Comparison of ENCODE assay signal across 20 cellular contexts in genomic region chr19:29532956-29533355, GRCh38. TPM values are rescaled to one million over a fixed set of nuclear protein-coding genes. Genes with fewer than 3 reads are reported as not detected.
DNase-seq lines count a peak whose midpoint lies in the region; ATAC-seq, FAIRE-seq and TF ChIP-seq lines count a peak whose summit lies in the region.
"Had no signal": no experiment of that assay in that cellular context is flagged by ENCODE, and none has a peak within 500 bp of the region (broad histone marks: within the 10 kb centered on the region; RNA-seq: fewer than 3 reads in every experiment).

No MANE protein-coding gene starts in this region.

- no peaks in the 10 kb centered on the region for H3K9me3 Mint-ChIP-seq in activated CD8-positive, alpha-beta memory T cell treated with anti-CD3 and anti-CD28 coated beads, Interleukin-2, amount 10 ng/mL, durations not matched to agents 7 days and 5 days (ENCODE audit: low read depth)
- H3K9me3 Mint-ChIP-seq: CD8-positive, alpha-beta memory T cell had no signal

- H3K4me3 ChIP-seq in right lobe of liver = no peak overlapping the region
- H3K4me3 ChIP-seq in HepG2 (replicated peaks in 1 of 3; ENCODE audit: insufficient read depth in 1 of 3, low read depth in 2 of 3, low read length in 3 of 3) = no peak overlapping the region
- H3K4me3 ChIP-seq in sigmoid colon = no peak overlapping the region
- no peak overlapping the region for H3K4me3 ChIP-seq in upper lobe of right lung
- no peak overlapping the region for H3K4me3 ChIP-seq in vagina
- H3K4me3 ChIP-seq: HAP-1 had no signal

- H3K79me2 ChIP-seq in HepG2 (ENCODE audit: insufficient read depth, low read length) = no peaks in the 10 kb centered on the region

- H3K4me1 ChIP-seq in right lobe of liver (peaks cover 0 to 10% (median 0%) of the 10 kb centered on the region in 4 donors), HepG2 (ENCODE audit: insufficient read depth, low read length) (peaks cover 10% of the 10 kb centered on the region), sigmoid colon (peaks cover 0 to 25% (median 21%) of the 10 kb centered on the region in 4 donors), upper lobe of right lung (no peaks in the 10 kb centered on the region), vagina (peaks cover 18% of the 10 kb centered on the region)
- H3K4me1 ChIP-seq: Caco-2, HAP-1 had no signal

- CTCF ChIA-PET in activated CD8-positive, alpha-beta memory T cell treated with anti-CD3 and anti-CD28 coated beads, Interleukin-2, amount 10 ng/mL, durations not matched to agents 7 days and 5 days (lab: Charles Lee) = no interaction called here
- CTCF ChIA-PET in HepG2 (lab: Yijun Ruan, JAX; ENCODE audit: low intra/inter-chr PET ratio, low total read pairs) = no interaction called here

- TF ChIP-seq CTCF in right lobe of liver (IDR thresholded peaks at IDR 0.05) (no peak), HepG2 (CRISPR knock-in tag; IDR thresholded peaks at IDR 0.05) (no peak), sigmoid colon (IDR thresholded peaks at IDR 0.05) (no peak), upper lobe of right lung (IDR thresholded peaks at IDR 0.05) (no peak), vagina (IDR thresholded peaks at IDR 0.05) (no peak)

- ATAC-seq in activated CD8-positive, alpha-beta memory T cell treated with anti-CD3 and anti-CD28 coated beads, Interleukin-2, amount 10 ng/mL, durations not matched to agents 7 days and 5 days = no peak
- ATAC-seq in right lobe of liver (no peak), HepG2 (no peak), upper lobe of right lung (no peak)

- FAIRE-seq in HepG2 (lab: Jason Lieb, UNC) = no peak
- no peak for FAIRE-seq in GM19239 (lab: Jason Lieb, UNC)
- FAIRE-seq: GM12892 had no signal

- H3K36me3 ChIP-seq in right lobe of liver (no peaks in the 10 kb centered on the region), HepG2 (replicated peaks in 1 of 2; ENCODE audit: control insufficient read depth in 1 of 2, insufficient read depth in 2 of 2, low read length in 2 of 2) (no peaks in the 10 kb centered on the region), sigmoid colon (no peaks in the 10 kb centered on the region), upper lobe of right lung (no peaks in the 10 kb centered on the region), vagina (no peaks in the 10 kb centered on the region)
- H3K36me3 ChIP-seq: HAP-1 had no signal

- no CpG with 5 or more reads among the region's 3 CpGs for WGBS in right lobe of liver (ENCODE audit: insufficient coverage, low coverage, low lambda C conversion rate, missing lambda C conversion rate)
- no CpG with 5 or more reads among the region's 3 CpGs for WGBS in HepG2 (ENCODE audit: low lambda C conversion rate)
- 82% methylated on average over 3 of the region's 3 CpGs for WGBS in sigmoid colon, 2 donors

- TF ChIP-seq EP300 in HepG2 (IDR thresholded peaks at IDR 0.05; ENCODE audit: low read depth in 2 of 2, low read length in 2 of 2) (no peak), HepG2 (CRISPR knock-in tag; IDR thresholded peaks at IDR 0.05; ENCODE audit: borderline replicate concordance) (no peak), sigmoid colon (IDR thresholded peaks at IDR 0.05) (no peak)

- no peaks in the 10 kb centered on the region for H3K9me3 ChIP-seq in right lobe of liver
- no peaks in the 10 kb centered on the region for H3K9me3 ChIP-seq in HepG2 (ENCODE audit: low read length)
- H3K9me3 ChIP-seq in sigmoid colon = no peaks in the 10 kb centered on the region
- no peaks in the 10 kb centered on the region for H3K9me3 ChIP-seq in upper lobe of right lung
- no peaks in the 10 kb centered on the region for H3K9me3 ChIP-seq in vagina
- H3K9me3 ChIP-seq: HAP-1 had no signal

- TF ChIP-seq POLR2A in right lobe of liver (IDR thresholded peaks at IDR 0.05) = no peak
- no peak for TF ChIP-seq POLR2A in HepG2 (IDR thresholded peaks at IDR 0.05; ENCODE audit: insufficient read depth in 1 of 2, low read depth in 2 of 2, low read length in 2 of 2)
- TF ChIP-seq POLR2A in sigmoid colon (IDR thresholded peaks at IDR 0.05) = no peak
- no peak for TF ChIP-seq POLR2A in vagina (IDR thresholded peaks at IDR 0.05)

- H3K27ac ChIP-seq in right lobe of liver (no peak overlapping the region), HepG2 (ENCODE audit: extremely low read length, insufficient read depth, low read length) (no peak overlapping the region), sigmoid colon (no peak overlapping the region), upper lobe of right lung (no peak overlapping the region), vagina (no peak overlapping the region)
- H3K27ac ChIP-seq: 22Rv1 had no signal

- TF ChIP-seq RAD21 in HepG2 (CRISPR knock-in tag; IDR thresholded peaks at IDR 0.05) = no peak

- no TSS peak for BruUV-seq in HepG2 (replicated peaks; lab: Mats Ljungman, UMichigan)

- no peak overlapping the region for H2AFZ ChIP-seq in HepG2 (ENCODE audit: low read length)

- no peaks in the 10 kb centered on the region for H3K36me3 Mint-ChIP-seq in activated CD8-positive, alpha-beta memory T cell treated with anti-CD3 and anti-CD28 coated beads, Interleukin-2, amount 10 ng/mL, durations not matched to agents 7 days and 5 days
- H3K36me3 Mint-ChIP-seq: CD8-positive, alpha-beta memory T cell had no signal

- H3K27ac Mint-ChIP-seq in activated CD8-positive, alpha-beta memory T cell treated with anti-CD3 and anti-CD28 coated beads, Interleukin-2, amount 10 ng/mL, durations not matched to agents 7 days and 5 days = no peak overlapping the region
- H3K27ac Mint-ChIP-seq: CD14-positive monocyte; CD8-positive, alpha-beta memory T cell had no signal

- H3K4me2 ChIP-seq in HepG2 (ENCODE audit: low read depth, low read length) = no peak overlapping the region

- no peaks in the 10 kb centered on the region for H4K20me1 ChIP-seq in HepG2 (ENCODE audit: insufficient read depth, low read length)

- POLR2A ChIA-PET in HepG2 (lab: Yijun Ruan, JAX) = no interaction called here

- DNase-seq in activated CD8-positive, alpha-beta memory T cell treated with anti-CD3 and anti-CD28 coated beads, Interleukin-2, amount 50 U/mL, for 48 hours = peak; percentile 35
- no peak for DNase-seq in activated CD8-positive, alpha-beta memory T cell treated with anti-CD3 and anti-CD28 coated beads, Interleukin-2, amount 10 ng/mL, durations not matched to agents 7 days and 5 days
- DNase-seq in right lobe of liver (peak in 2 of 3 donors; percentile 20 to 30), HepG2 (ENCODE audit: low spot score) (no peak), sigmoid colon (peak; percentile 47), upper lobe of right lung (peak; percentile 46), GM19239 (ENCODE audit: insufficient read length, low spot score) (no peak), vagina (ENCODE audit: extremely low spot score in 2 of 2) (no peak)
- DNase-seq: DND-41, GDM1, GOT3 had no signal

- H3K4me3 Mint-ChIP-seq in activated CD8-positive, alpha-beta memory T cell treated with anti-CD3 and anti-CD28 coated beads, Interleukin-2, amount 10 ng/mL, durations not matched to agents 7 days and 5 days = no peak overlapping the region
- H3K4me3 Mint-ChIP-seq: CD14-positive monocyte; CD8-positive, alpha-beta memory T cell had no signal

- peaks cover 17% of the 10 kb centered on the region for H3K4me1 Mint-ChIP-seq in activated CD8-positive, alpha-beta memory T cell treated with anti-CD3 and anti-CD28 coated beads, Interleukin-2, amount 10 ng/mL, durations not matched to agents 7 days and 5 days

- H3K27me3 Mint-ChIP-seq in activated CD8-positive, alpha-beta memory T cell treated with anti-CD3 and anti-CD28 coated beads, Interleukin-2, amount 10 ng/mL, durations not matched to agents 7 days and 5 days = peaks cover 45% of the 10 kb centered on the region

- H3K9ac ChIP-seq in HepG2 (ENCODE audit: insufficient read depth, low read depth, low read length) = no peak overlapping the region

- intact Hi-C loops in right lobe of liver (cut with DNase I) = no loop called here
- intact Hi-C loops in HepG2 (cut with micrococcal nuclease; ENCODE audit: unreplicated experiment) = no loop called here
- intact Hi-C loops in sigmoid colon (cut with DNase I) = no loop called here
- intact Hi-C loops in upper lobe of right lung (cut with DNase I) = no loop called here
- intact Hi-C loops in vagina (cut with DNase I) = no loop called here

- H3K27me3 ChIP-seq in right lobe of liver (peaks cover 0 to 5% of the 10 kb centered on the region in 2 donors), HepG2 (ENCODE audit: control insufficient read depth in 1 of 2, insufficient read depth in 2 of 2, low read length in 2 of 2) (peaks cover 0 to 2% of the 10 kb centered on the region in 2 experiments; a peak in 2 of 5 replicates), sigmoid colon (peaks cover 23 to 59% (median 51%) of the 10 kb centered on the region in 3 donors), upper lobe of right lung (peaks cover 58% of the 10 kb centered on the region), vagina (peaks cover 3% of the 10 kb centered on the region)

- in situ Hi-C loops in HepG2 (cut with HindIII; ENCODE audit: extremely low pct_ligation_motif_present, low pct_unique_long_range_greater_than_20kb) = no loop called here

RNA-seq across cellular contexts. Expression of gene VSTM2B, which starts 7.2 kb away (rescaled TPM):
- not detected for total RNA-seq in activated CD8-positive, alpha-beta memory T cell treated with anti-CD3 and anti-CD28 coated beads, Interleukin-2, amount 10 ng/mL, durations not matched to agents 7 days and 5 days
- not detected for total RNA-seq in right lobe of liver
- total RNA-seq in HepG2 (2016; rRNA removed; fragmentation: Illumina TruSeq; extraction: Trizol) = not detected in 2 replicates
- total RNA-seq in HepG2 (2016; cell fraction: cytosol; rRNA removed; fragmentation: Illumina TruSeq; extraction: Trizol; ENCODE audit: low read depth) = not detected in 2 replicates
- total RNA-seq in HepG2 (2016; cell fraction: insoluble cytoplasmic fraction; rRNA removed; fragmentation: Illumina TruSeq; extraction: Trizol) = not detected in 2 replicates
- not detected in 2 replicates for total RNA-seq in HepG2 (2016; cell fraction: membrane; rRNA removed; fragmentation: Illumina TruSeq; extraction: Trizol)
- not detected in 2 replicates for total RNA-seq in HepG2 (2016; cell fraction: nucleus; rRNA removed; fragmentation: Illumina TruSeq; extraction: Trizol)
- not detected in 2 replicates for polyA plus RNA-seq in HepG2 (2011; rRNA removed)
- not detected in 2 replicates for polyA plus RNA-seq in HepG2 (2011; cell fraction: cytosol; rRNA removed)
- polyA plus RNA-seq in HepG2 (2011; cell fraction: nucleus; rRNA removed) = not detected in 2 replicates
- polyA plus RNA-seq in HepG2 (2012) = not detected in 2 replicates
- polyA plus RNA-seq in HepG2 (2016; cell fraction: cytosol; fragmentation: Illumina TruSeq; extraction: Trizol; ENCODE audit: low read depth) = not detected in 2 replicates
- not detected in 2 replicates for polyA plus RNA-seq in HepG2 (2016; cell fraction: insoluble cytoplasmic fraction; fragmentation: Illumina TruSeq; extraction: Trizol; ENCODE audit: low read depth)
- not detected in 2 replicates for polyA plus RNA-seq in HepG2 (2016; cell fraction: membrane; fragmentation: Illumina TruSeq; extraction: Trizol; ENCODE audit: low read depth)
- polyA plus RNA-seq in HepG2 (2016; cell fraction: nucleus; fragmentation: Illumina TruSeq; extraction: Trizol; ENCODE audit: insufficient read depth, low read depth) = not detected in 2 replicates
- not detected in 2 replicates for polyA minus RNA-seq in HepG2 (2011; rRNA and poly(A)+ RNA removed; ENCODE audit: low replicate concordance)
- not detected in 2 replicates for polyA minus RNA-seq in HepG2 (2011; cell fraction: cytosol; rRNA and poly(A)+ RNA removed)
- not detected in 2 replicates for polyA minus RNA-seq in HepG2 (2011; cell fraction: nucleus; rRNA and poly(A)+ RNA removed)
- total RNA-seq in sigmoid colon = under 1 TPM in 1 of 4 donors, not detected in 3; 0.41 TPM
- polyA plus RNA-seq in sigmoid colon = not detected
- not detected for total RNA-seq in upper lobe of right lung
- 0.98 TPM for total RNA-seq in vagina
- total RNA-seq: A673; Caco-2; CD8-positive, alpha-beta memory T cell; HT-29 had no signal
- polyA plus RNA-seq: BJ; CD14-positive monocyte; CD8-positive, alpha-beta memory T cell had no signal

Comparison
In these comparisons a context has a peak if more than half of its experiments do, and no peak if none do; other contexts are left out.
1. DNase-seq: peak in activated CD8-positive, alpha-beta memory T cell treated with anti-CD3 and anti-CD28 coated beads, Interleukin-2, amount 50 U/mL, for 48 hours (single experiment), right lobe of liver (2 of 3), sigmoid colon (single experiment) and upper lobe of right lung (single experiment); none in activated CD8-positive, alpha-beta memory T cell treated with anti-CD3 and anti-CD28 coated beads, Interleukin-2, amount 10 ng/mL, durations not matched to agents 7 days and 5 days (single experiment), HepG2 (single experiment), GM19239 (single experiment) and vagina (0 of 2).